Comparison of ENCODE assay signal across 8 cellular contexts in genomic region chr10:89351402-89352038, GRCh38. TPM values are rescaled to one million over a fixed set of nuclear protein-coding genes. Genes with fewer than 3 reads are reported as not detected.
DNase-seq lines count a peak whose midpoint lies in the region; ATAC-seq and TF ChIP-seq lines count a peak whose summit lies in the region.

No MANE protein-coding gene starts in this region.

- DNase-seq in activated CD4-positive, alpha-beta T cell treated with anti-CD3 and anti-CD28 coated beads for 36 hours: peak; percentile 43
- no peak for DNase-seq in activated CD4-positive, alpha-beta T cell treated with anti-CD3 and anti-CD28 coated beads, Interleukin-2, amount 50 U/mL, for 4 hours
- DNase-seq in lung (ENCODE audit: low spot score) (no peak), vagina (ENCODE audit: extremely low spot score in 2 of 2) (no peak), posterior vena cava (ENCODE audit: low spot score) (no peak), OCI-M2 (lab: John Stamatoyannopoulos, UW; ENCODE audit: unreplicated experiment) (no peak)

- H3K27ac ChIP-seq in angular gyrus (ENCODE audit: low read depth, low read length): peak overlapping the region; percentile 73
- H3K27ac ChIP-seq in lung (ENCODE audit: low read depth in 1 of 2, low read length in 1 of 2): peak overlapping the region; percentile 69 to 91
- peak overlapping the region; percentile 85 for H3K27ac ChIP-seq in vagina

- ATAC-seq in activated CD4-positive, alpha-beta T cell treated with anti-CD3 and anti-CD28 coated beads for 36 hours: peak; percentile 84
- ATAC-seq in HG03095 (IDR thresholded peaks at IDR 0.05; ENCODE audit: unreplicated experiment) (peak; percentile 79), lung (ENCODE audit: insufficient read depth, low FRiP score) (no peak)

- H3K4me3 Mint-ChIP-seq in activated CD4-positive, alpha-beta T cell treated with anti-CD3 and anti-CD28 coated beads for 36 hours: no peak overlapping the region

- CTCF ChIA-PET in activated CD4-positive, alpha-beta T cell treated with anti-CD3 and anti-CD28 coated beads for 36 hours (lab: Charles Lee): interaction anchor here (2.2 kb wide), 1 partner anchor 18 kb away, joined by 8 read pairs; no protein-coding TSS in a partner anchor

- H3K27me3 Mint-ChIP-seq in activated CD4-positive, alpha-beta T cell treated with anti-CD3 and anti-CD28 coated beads for 36 hours: peaks cover 14% of the 10 kb centered on the region

- H3K9me3 ChIP-seq in lung (ENCODE audit: control insufficient read depth in 2 of 2, insufficient read depth in 1 of 2, low read length in 1 of 2) (no peaks in the 10 kb centered on the region), vagina (no peaks in the 10 kb centered on the region)

- peaks cover 5% of the 10 kb centered on the region for H3K9me3 Mint-ChIP-seq in activated CD4-positive, alpha-beta T cell treated with anti-CD3 and anti-CD28 coated beads for 36 hours (ENCODE audit: low read depth)

- H3K36me3 Mint-ChIP-seq in activated CD4-positive, alpha-beta T cell treated with anti-CD3 and anti-CD28 coated beads for 36 hours (ENCODE audit: low read depth): peaks cover 2% of the 10 kb centered on the region

- no peak overlapping the region for H3K27ac Mint-ChIP-seq in activated CD4-positive, alpha-beta T cell treated with anti-CD3 and anti-CD28 coated beads for 36 hours

- TF ChIP-seq CTCF in lung (IDR thresholded peaks at IDR 0.05; ENCODE audit: control extremely low read depth, extremely low read depth) (no peak), vagina (IDR thresholded peaks at IDR 0.05) (no peak)

- WGBS in lung, 2 donors: 50 to 75% methylated on average over 7 of the region's 7 CpGs

- H3K4me1 ChIP-seq in lung (ENCODE audit: control insufficient read depth in 2 of 2, insufficient read depth in 2 of 2, low read length in 2 of 2): peaks cover 8 to 22% of the 10 kb centered on the region in 2 donors
- peaks cover 37% of the 10 kb centered on the region for H3K4me1 ChIP-seq in vagina

- POLR2A ChIA-PET in activated CD4-positive, alpha-beta T cell treated with anti-CD3 and anti-CD28 coated beads for 36 hours (lab: Charles Lee): interaction anchor here (1.1 kb wide), 1 partner anchor 19 kb away, joined by 4 read pairs; no protein-coding TSS in a partner anchor

- H3K27me3 ChIP-seq in lung (ENCODE audit: control insufficient read depth, insufficient read depth) (no peaks in the 10 kb centered on the region), vagina (no peaks in the 10 kb centered on the region)

- peaks cover 28% of the 10 kb centered on the region for H3K4me1 Mint-ChIP-seq in activated CD4-positive, alpha-beta T cell treated with anti-CD3 and anti-CD28 coated beads for 36 hours

- peaks cover 0 to 2% of the 10 kb centered on the region in 2 donors for H3K36me3 ChIP-seq in lung (ENCODE audit: control insufficient read depth in 2 of 2, insufficient read depth in 2 of 2, low read length in 2 of 2)
- H3K36me3 ChIP-seq in vagina: no peaks in the 10 kb centered on the region

- no peak for TF ChIP-seq POLR2A in vagina (IDR thresholded peaks at IDR 0.05)

- H3K4me3 ChIP-seq in lung (no peak overlapping the region), vagina (peak overlapping the region in 1 of 2 donors; percentile 4)

- intact Hi-C loops in activated CD4-positive, alpha-beta T cell treated with anti-CD3 and anti-CD28 coated beads for 36 hours (cut with DNase I, micrococcal nuclease): loop anchor here in 1 of 2 experiments (1.0 kb wide), 1 partner anchor 19 kb away; no protein-coding TSS in a partner anchor
- intact Hi-C loops in vagina (cut with DNase I) (no loop called here), posterior vena cava (cut with DNase I) (no loop called here)

RNA-seq across cellular contexts. Expression of gene IFIT3, which starts 23.7 kb away (rescaled TPM):
- total RNA-seq in activated CD4-positive, alpha-beta T cell treated with anti-CD3 and anti-CD28 coated beads for 36 hours: 10 to 100 TPM; 19.2 to 21.1 TPM
- total RNA-seq in lung (10 to 100 TPM; 17.3 to 27.2 TPM), vagina (6.1 TPM), posterior vena cava (10 to 100 TPM; 10.5 to 17.0 TPM)
- polyA plus RNA-seq in lung: 10 to 100 TPM; 12.6 to 47.7 TPM

RNA-seq across cellular contexts. Expression of gene IFIT1B, which starts 26.3 kb away (rescaled TPM):
- not detected for total RNA-seq in activated CD4-positive, alpha-beta T cell treated with anti-CD3 and anti-CD28 coated beads for 36 hours
- total RNA-seq in lung: 1 to 10 TPM in 1 of 2 donors, under 1 TPM in 1; 0.21 to 3.7 TPM
- not detected for polyA plus RNA-seq in lung
- total RNA-seq in vagina: not detected
- 1 to 10 TPM in 1 of 2 donors, under 1 TPM in 1; 0.14 to 1.1 TPM for total RNA-seq in posterior vena cava

RNA-seq across cellular contexts. Expression of gene IFIT1, which starts 40.9 kb away (rescaled TPM):
- 1 to 10 TPM; 5.9 to 6.5 TPM for total RNA-seq in activated CD4-positive, alpha-beta T cell treated with anti-CD3 and anti-CD28 coated beads for 36 hours
- total RNA-seq in lung: 10 to 100 TPM; 11.1 to 16.9 TPM
- 10 to 100 TPM; 13.1 to 17.7 TPM for polyA plus RNA-seq in lung
- total RNA-seq in vagina: 7.4 TPM
- total RNA-seq in posterior vena cava: 10 to 100 TPM in 1 of 2 donors, 1 to 10 TPM in 1; 9.8 to 13.8 TPM

RNA-seq across cellular contexts. Expression of gene IFIT2, which starts 49.7 kb away (rescaled TPM):
- total RNA-seq in activated CD4-positive, alpha-beta T cell treated with anti-CD3 and anti-CD28 coated beads for 36 hours: 10 to 100 TPM; 38.2 to 43.5 TPM
- total RNA-seq in lung (10 to 100 TPM; 12.1 to 16.0 TPM), vagina (2.9 TPM), posterior vena cava (1 to 10 TPM; 3.6 to 6.1 TPM)
- polyA plus RNA-seq in lung: 10 to 100 TPM in 1 of 2 donors, 1 to 10 TPM in 1; 8.1 to 17.8 TPM
